8 cellular contexts compared by ENCODE assay signal in genomic region chr3:10026084-10026890, GRCh38. TPM values are rescaled to one million over a fixed set of nuclear protein-coding genes. Genes with fewer than 3 reads are reported as not detected.
DNase-seq lines count a peak whose midpoint lies in the region; ATAC-seq and TF ChIP-seq lines count a peak whose summit lies in the region.

FANCD2 (plus strand) TSS chr3:10026437; CDS start chr3:10028658, 2,221 bp downstream.

- TF ChIP-seq CTCF in ascending aorta (IDR thresholded peaks at IDR 0.05): no peak
- no peak for TF ChIP-seq CTCF in vagina (IDR thresholded peaks at IDR 0.05)

- H3K36me3 ChIP-seq in ascending aorta (peaks cover 7 to 25% of the 10 kb centered on the region in 2 donors), rectal smooth muscle tissue (ENCODE audit: control insufficient read depth, insufficient read depth, low read length) (peaks cover 13% of the 10 kb centered on the region), vagina (peaks cover 0 to 26% of the 10 kb centered on the region in 2 donors)

- peak within 1 kb of the TSS; percentile 99 for H3K27ac Mint-ChIP-seq in T-helper 2 cell treated with Interferon-gamma antibody and Interleukin-4, amounts not matched to agents 5 μg/mL and 100 μg/mL, for 36 hours

- TF ChIP-seq POLR2A in GM18505 (IDR thresholded peaks at IDR 0.05; ENCODE audit: borderline replicate concordance, extremely low read depth, insufficient read depth, insufficient read length) (peak; percentile 81), vagina (IDR thresholded peaks at IDR 0.05) (peak in 1 of 2 donors; percentile 42)

- peaks cover 27% of the 10 kb centered on the region for H3K36me3 Mint-ChIP-seq in T-helper 2 cell treated with Interferon-gamma antibody and Interleukin-4, amounts not matched to agents 5 μg/mL and 100 μg/mL, for 36 hours (ENCODE audit: low read depth)

- H3K9me3 Mint-ChIP-seq in T-helper 2 cell treated with Interferon-gamma antibody and Interleukin-4, amounts not matched to agents 5 μg/mL and 100 μg/mL, for 36 hours: no peaks in the 10 kb centered on the region

- H3K27me3 Mint-ChIP-seq in T-helper 2 cell treated with Interferon-gamma antibody and Interleukin-4, amounts not matched to agents 5 μg/mL and 100 μg/mL, for 36 hours (ENCODE audit: low read depth): no peaks in the 10 kb centered on the region

- peaks cover 7 to 22% of the 10 kb centered on the region in 2 donors for H3K4me1 ChIP-seq in ascending aorta
- peaks cover 2% of the 10 kb centered on the region for H3K4me1 ChIP-seq in right cardiac atrium (ENCODE audit: control insufficient read depth, insufficient read depth, low read length)
- H3K4me1 ChIP-seq in rectal smooth muscle tissue (ENCODE audit: control insufficient read depth, insufficient read depth, low read length): peaks cover 7% of the 10 kb centered on the region
- peaks cover 26% of the 10 kb centered on the region for H3K4me1 ChIP-seq in vagina

- DNase-seq in NCI-H146 (lab: John Stamatoyannopoulos, UW) (peak; percentile 78), ascending aorta (ENCODE audit: low spot score in 2 of 2) (peak; percentile 56 to 93), right cardiac atrium (peak; percentile 90 to 96 (median 95)), vagina (ENCODE audit: extremely low spot score in 2 of 2) (no peak)
- peak; percentile 94 for DNase-seq in T-helper 2 cell treated with Interferon-gamma antibody and Interleukin-4, amounts not matched to agents 5 μg/mL and 100 μg/mL, for 36 hours (ENCODE audit: low spot score)

- ATAC-seq in GM18505 (IDR thresholded peaks at IDR 0.05; ENCODE audit: unreplicated experiment): peak; percentile 92
- peak; percentile 93 for ATAC-seq in HG02840 (IDR thresholded peaks at IDR 0.05; ENCODE audit: low FRiP score, unreplicated experiment)
- peak; percentile 96 to 97 for ATAC-seq in right cardiac atrium

- no peaks in the 10 kb centered on the region for H3K9me3 ChIP-seq in ascending aorta
- no peaks in the 10 kb centered on the region for H3K9me3 ChIP-seq in right cardiac atrium (ENCODE audit: control insufficient read depth, low read length)
- no peaks in the 10 kb centered on the region for H3K9me3 ChIP-seq in vagina

- H3K27me3 ChIP-seq in ascending aorta (no peaks in the 10 kb centered on the region), right cardiac atrium (ENCODE audit: control insufficient read depth, insufficient read depth) (no peaks in the 10 kb centered on the region), rectal smooth muscle tissue (ENCODE audit: control insufficient read depth, insufficient read depth, low read length) (no peaks in the 10 kb centered on the region), vagina (no peaks in the 10 kb centered on the region)

- intact Hi-C loops in ascending aorta (cut with DNase I): loop anchor here (1.0 to 5.0 kb wide), 6 partner anchors 15 to 377 kb away; partner anchors contain the start of genes BRK1, EMC3 and MTMR14
- intact Hi-C loops in right cardiac atrium (cut with DNase I): no loop called here
- intact Hi-C loops in vagina (cut with DNase I): loop anchor here (2.0 to 10.0 kb wide), 3 partner anchors 17 to 94 kb away; partner anchors contain the start of genes BRK1 and CRELD1

- H3K4me3 Mint-ChIP-seq in T-helper 2 cell treated with Interferon-gamma antibody and Interleukin-4, amounts not matched to agents 5 μg/mL and 100 μg/mL, for 36 hours: peak within 1 kb of the TSS; percentile 95

- H3K27ac ChIP-seq in ascending aorta (peak within 1 kb of the TSS; percentile 59 to 62), right cardiac atrium (ENCODE audit: low read length) (peak within 1 kb of the TSS; percentile 37), rectal smooth muscle tissue (ENCODE audit: low read depth, low read length) (peak within 1 kb of the TSS; percentile 70), vagina (peak within 1 kb of the TSS; percentile 71)

- WGBS in right cardiac atrium: under 1% methylated on average over 61 of the region's 61 CpGs

- peaks cover 21% of the 10 kb centered on the region for H3K4me1 Mint-ChIP-seq in T-helper 2 cell treated with Interferon-gamma antibody and Interleukin-4, amounts not matched to agents 5 μg/mL and 100 μg/mL, for 36 hours (ENCODE audit: low read depth)

- H3K9ac ChIP-seq in rectal smooth muscle tissue (ENCODE audit: low read length): peak within 1 kb of the TSS; percentile 50

- peak within 1 kb of the TSS; percentile 72 to 83 for H3K4me3 ChIP-seq in ascending aorta
- H3K4me3 ChIP-seq in right cardiac atrium (ENCODE audit: low read length): peak within 1 kb of the TSS; percentile 60
- H3K4me3 ChIP-seq in rectal smooth muscle tissue (ENCODE audit: low read length): peak within 1 kb of the TSS; percentile 93
- peak within 1 kb of the TSS; percentile 68 to 83 for H3K4me3 ChIP-seq in vagina

RNA-seq across cellular contexts. Expression of gene FANCD2, which starts in this region (rescaled TPM):
- total RNA-seq in ascending aorta: 54.6 TPM
- total RNA-seq in right cardiac atrium: 1 to 10 TPM; 1.1 to 2.6 (median 1.6) TPM
- polyA plus RNA-seq in right cardiac atrium: 1.0 TPM
- 4.4 TPM for total RNA-seq in vagina

Comparison
In these comparisons a context has a peak if more than half of its experiments do, and no peak if none do; other contexts are left out.
1. RNA of gene FANCD2 (total RNA-seq): 54.6 TPM in ascending aorta (single experiment); 4.4 TPM in vagina (single experiment) and 1.1 to 2.6 TPM in right cardiac atrium; every median in the first group is over 10 times any median in the second.
2. DNase-seq: peak in NCI-H146 (single experiment), T-helper 2 cell treated with Interferon-gamma antibody and Interleukin-4, amounts not matched to agents 5 μg/mL and 100 μg/mL, for 36 hours (single experiment), ascending aorta (2 of 2) and right cardiac atrium (3 of 3); none in vagina (0 of 2).
3. intact Hi-C loops: an anchor here in ascending aorta (1.0 to 5.0 kb wide) and vagina (2.0 to 10.0 kb wide); none called in right cardiac atrium.
4. Peak in every context shown above with its lines, with median percentiles within 50 percentile points of each other: ATAC-seq, H3K27ac ChIP-seq and H3K4me3 ChIP-seq.